21 cellular contexts compared by ENCODE assay signal in the genomic region with DNA sequence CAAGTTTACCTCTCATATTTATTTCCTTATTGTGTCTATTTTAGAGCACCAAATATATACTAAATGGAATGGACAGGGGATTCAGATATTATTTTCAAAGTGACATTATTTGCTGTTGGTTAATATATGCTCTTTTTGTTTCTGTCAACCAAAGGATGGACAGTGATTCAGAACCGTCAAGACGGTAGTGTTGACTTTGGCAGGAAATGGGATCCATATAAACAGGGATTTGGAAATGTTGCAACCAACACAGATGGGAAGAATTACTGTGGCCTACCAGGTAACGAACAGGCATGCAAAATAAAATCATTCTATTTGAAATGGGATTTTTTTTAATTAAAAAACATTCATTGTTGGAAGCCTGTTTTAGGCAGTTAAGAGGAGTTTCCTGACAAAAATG. TPM values are rescaled to one million over a fixed set of nuclear protein-coding genes. Genes with fewer than 3 reads are reported as not detected.
"Had no signal": no experiment of that assay in that cellular context is flagged by ENCODE, and none has a peak within 500 bp of the region (broad histone marks: within the 10 kb centered on the region; RNA-seq: fewer than 3 reads in every experiment).

No MANE protein-coding gene starts in this region.

- H3K9me3 ChIP-seq: sigmoid colon, tibial nerve had no signal

- H3K9ac ChIP-seq: parathyroid adenoma had no signal

- ATAC-seq: activated CD4-positive, alpha-beta T cell treated with anti-CD3 and anti-CD28 coated beads for 36 hours; T-cell; WTC11 had no signal

- H3K79me2 ChIP-seq: parathyroid adenoma had no signal

- H3K36me3 ChIP-seq: sigmoid colon, tibial nerve had no signal

- H3K4me3 ChIP-seq: sigmoid colon, tibial nerve had no signal

- H3K4me1 ChIP-seq: parathyroid adenoma, sigmoid colon, tibial nerve had no signal

- H3K27me3 ChIP-seq: sigmoid colon, tibial nerve had no signal

- DNase-seq: activated CD4-positive, alpha-beta memory T cell treated with anti-CD3 and anti-CD28 coated beads for 36 hours; activated CD4-positive, alpha-beta T cell treated with anti-CD3 and anti-CD28 coated beads for 36 hours; amniotic stem cell; central memory CD4-positive, alpha-beta T cell; endodermal cell; foreskin melanocyte; glutamatergic neuron; hippocampal formation; islet precursor cell; midbrain; sigmoid colon; stimulated activated CD4-positive, alpha-beta T cell treated with anti-CD3 and anti-CD28 coated beads, Interleukin-1b, Interleukin-23, amount 100 ng/mL, for 48 hours; T-cell had no signal

- H3K27ac ChIP-seq: parathyroid adenoma, sigmoid colon, tibial nerve had no signal

- H2AFZ ChIP-seq: parathyroid adenoma had no signal

- FAIRE-seq: colon, urothelium cell line had no signal

RNA-seq across cellular contexts. Expression of gene FGB, which starts 6.2 kb away (rescaled TPM):
- total RNA-seq: activated CD4-positive, alpha-beta memory T cell treated with anti-CD3 and anti-CD28 coated beads for 36 hours; activated CD4-positive, alpha-beta T cell treated with anti-CD3 and anti-CD28 coated beads for 36 hours; fibroblast of lung; lung microvascular endothelial cell; sigmoid colon; tibial nerve had no signal
- polyA plus RNA-seq: fibroblast of lung had no signal

RNA-seq across cellular contexts. Expression of gene FGA, which starts 21.5 kb away (rescaled TPM):
- total RNA-seq: activated CD4-positive, alpha-beta memory T cell treated with anti-CD3 and anti-CD28 coated beads for 36 hours; activated CD4-positive, alpha-beta T cell treated with anti-CD3 and anti-CD28 coated beads for 36 hours; epithelial cell of proximal tubule; fibroblast of lung; lung microvascular endothelial cell; sigmoid colon had no signal
- polyA plus RNA-seq: fibroblast of lung had no signal

RNA-seq across cellular contexts. Expression of gene FGG, which starts 43.4 kb away (rescaled TPM):
- total RNA-seq: activated CD4-positive, alpha-beta memory T cell treated with anti-CD3 and anti-CD28 coated beads for 36 hours; activated CD4-positive, alpha-beta T cell treated with anti-CD3 and anti-CD28 coated beads for 36 hours; fibroblast of lung; lung microvascular endothelial cell; sigmoid colon; tibial nerve had no signal
- polyA plus RNA-seq: fibroblast of lung had no signal
